In genomic region chrX:38903093-38903492, GRCh38 we compare ENCODE assay signal across 9 cellular contexts.
"Had no signal": no experiment of that assay in that cellular context is flagged by ENCODE, and none has a peak within 500 bp of the region (broad histone marks: within the 10 kb centered on the region; RNA-seq: fewer than 3 reads in every experiment).

No MANE protein-coding gene starts in this region.

- H3K9me3 ChIP-seq: HAP-1 had no signal

- H3K36me3 Mint-ChIP-seq: IgD-negative memory B cell had no signal

- H3K4me3 ChIP-seq: HAP-1 had no signal

- H3K9me3 Mint-ChIP-seq: HFFc6, IgD-negative memory B cell had no signal

- H3K27ac ChIP-seq: HL-60 had no signal

- H3K27ac Mint-ChIP-seq: HFFc6, IgD-negative memory B cell had no signal

- H3K27me3 Mint-ChIP-seq: IgD-negative memory B cell had no signal

- DNase-seq: GOT3, H7, HFFc6, KBM-7 had no signal

- H3K4me1 Mint-ChIP-seq: IgD-negative memory B cell had no signal

- H3K36me3 ChIP-seq: HAP-1 had no signal

- ATAC-seq: HCT116, HepG2 had no signal

- H3K4me3 Mint-ChIP-seq: HFFc6, IgD-negative memory B cell had no signal
